ENCODE assay signal across 19 cellular contexts in the genomic region with DNA sequence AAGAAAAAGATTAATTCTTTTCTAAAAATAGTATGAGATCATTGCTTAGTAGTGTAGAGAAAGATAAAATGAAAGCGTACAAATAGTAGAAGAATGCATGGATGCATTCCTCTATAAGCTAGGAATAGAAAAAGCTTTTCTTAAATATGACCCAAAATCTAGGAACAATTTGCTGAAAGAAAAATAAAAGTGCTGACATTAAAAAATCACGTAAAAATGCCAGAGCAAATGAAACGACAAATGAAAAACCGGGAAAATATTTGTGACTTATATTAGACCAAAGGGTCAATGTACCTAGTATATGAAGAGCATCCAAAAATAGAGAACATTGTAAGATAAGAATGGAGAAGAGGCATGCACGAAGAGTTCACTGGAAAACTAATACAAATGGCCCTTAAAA.
DNase-seq lines count a peak whose midpoint lies in the region; ATAC-seq, FAIRE-seq and TF ChIP-seq lines count a peak whose summit lies in the region.
"Had no signal": no experiment of that assay in that cellular context is flagged by ENCODE, and none has a peak within 500 bp of the region (broad histone marks: within the 10 kb centered on the region; RNA-seq: fewer than 3 reads in every experiment).

No MANE protein-coding gene starts in this region.

- no peak for TF ChIP-seq EP300 in A549 (IDR thresholded peaks at IDR 0.05)

- dilution Hi-C loops in IMR-90 (cut with HindIII; ENCODE audit: low sequenced_read_pairs, unreplicated experiment) = no loop called here

- DNase-seq in A549 (ENCODE audit: low read depth in 1 of 2, low spot score in 1 of 2) = no peak
- DNase-seq in IMR-90 = no peak
- DNase-seq in smooth muscle cell (lab: John Stamatoyannopoulos, UW; ENCODE audit: unreplicated experiment) = no peak
- no peak for DNase-seq in activated T-cell treated with anti-CD3 and anti-CD28 coated beads for 4 hours
- no peak for DNase-seq in coronary artery (ENCODE audit: low spot score)
- DNase-seq: 8988T; AML-193; Caco-2; Calu3; CD4-positive, alpha-beta T cell; CD8-positive, alpha-beta T cell; DMS79 treated with DMSO at 0.1 percent for 48 hours; GF-D8 had no signal

- H3K23ac ChIP-seq in IMR-90 (ENCODE audit: low read depth, low read length) = no peak overlapping the region

- no peak overlapping the region for H3K18ac ChIP-seq in IMR-90 (ENCODE audit: low read depth, low read length)

- WGBS in A549 (ENCODE audit: missing lambda C conversion rate) = 32% methylated on average over 5 of the region's 5 CpGs
- WGBS in IMR-90 (ENCODE audit: extremely low coverage in 2 of 2, insufficient read length in 1 of 2), 2 experiments = no CpG with 5 or more reads among the region's 5 CpGs
- 77% methylated on average over 5 of the region's 5 CpGs for WGBS in smooth muscle cell (ENCODE audit: low lambda C conversion rate)

- ATAC-seq in A549 (no peak), IMR-90 (ENCODE audit: low read depth) (no peak)
- ATAC-seq: CD8-positive, alpha-beta T cell had no signal

- H3K14ac ChIP-seq in IMR-90 (replicated peaks; ENCODE audit: low read depth, low read length) = no peak overlapping the region

- H3K27ac ChIP-seq in A549 (no peak overlapping the region), IMR-90 (ENCODE audit: insufficient read depth, low read length) (no peak overlapping the region), smooth muscle cell (ENCODE audit: low read depth) (no peak overlapping the region), coronary artery (no peak overlapping the region)
- H3K27ac ChIP-seq: BLaER1 treated with 17β-estradiol and CSF1 and Interleukin-3, amounts not matched to agents 10 nM and 100 nM; C4-2B had no signal

- no peak for TF ChIP-seq POLR2A in A549 (IDR thresholded peaks at IDR 0.05; ENCODE audit: low read length)
- TF ChIP-seq POLR2A in IMR-90 (IDR thresholded peaks at IDR 0.05; ENCODE audit: low read depth, low read length) = no peak

- no peak for TF ChIP-seq RAD21 in A549 (conservative IDR thresholded peaks at IDR 0.05 in 1 of 2, IDR thresholded peaks at IDR 0.05 in 1 of 2)
- TF ChIP-seq RAD21 in IMR-90 (IDR thresholded peaks at IDR 0.05; ENCODE audit: low read length) = no peak

- no peaks in the 10 kb centered on the region for H3K27me3 ChIP-seq in IMR-90 (ENCODE audit: control insufficient read depth, insufficient read depth, low read length)
- no peaks in the 10 kb centered on the region for H3K27me3 ChIP-seq in smooth muscle cell (ENCODE audit: low read depth)
- H3K27me3 ChIP-seq: BLaER1 treated with 17β-estradiol and CSF1 and Interleukin-3, amounts not matched to agents 10 nM and 100 nM had no signal

- H3K56ac ChIP-seq in IMR-90 (ENCODE audit: extremely low read depth, insufficient read depth, low read length) = no peak overlapping the region

- TF ChIP-seq CTCF in A549 (IDR thresholded peaks at IDR 0.05) = no peak
- no peak for TF ChIP-seq CTCF in IMR-90 (conservative IDR thresholded peaks at IDR 0.05; ENCODE audit: low read depth, low read length)
- no peak for TF ChIP-seq CTCF in smooth muscle cell (IDR thresholded peaks at IDR 0.05; ENCODE audit: borderline replicate concordance, insufficient read depth, poor library complexity, severe bottlenecking)
- TF ChIP-seq CTCF in coronary artery (IDR thresholded peaks at IDR 0.05) = no peak

- no peaks in the 10 kb centered on the region for H4K20me1 ChIP-seq in IMR-90 (ENCODE audit: insufficient read depth, low read length)
- H4K20me1 ChIP-seq in smooth muscle cell (ENCODE audit: low read depth) = no peaks in the 10 kb centered on the region
- H4K20me1 ChIP-seq: BLaER1 treated with 17β-estradiol and CSF1 and Interleukin-3, amounts not matched to agents 10 nM and 100 nM had no signal

- H3K9me3 ChIP-seq in A549 (no peaks in the 10 kb centered on the region), IMR-90 (ENCODE audit: control insufficient read depth, insufficient read depth, low read length) (peaks cover 4% of the 10 kb centered on the region), smooth muscle cell (replicated peaks; ENCODE audit: low read depth) (no peaks in the 10 kb centered on the region)
- H3K9me3 ChIP-seq: BLaER1 treated with 17β-estradiol and CSF1 and Interleukin-3, amounts not matched to agents 10 nM and 100 nM; Caco-2 had no signal

- no peaks in the 10 kb centered on the region for H3K9me1 ChIP-seq in IMR-90 (ENCODE audit: insufficient read depth, low read length)

- no peak overlapping the region for H2AK5ac ChIP-seq in IMR-90 (ENCODE audit: low read depth, low read length)

- H3K4ac ChIP-seq in IMR-90 (ENCODE audit: low read depth, low read length) = no peak overlapping the region

- POLR2A ChIA-PET in A549 (lab: Yijun Ruan, JAX) (no interaction called here), IMR-90 (lab: Charles Lee; ENCODE audit: unreplicated experiment) (no interaction called here)

- CTCF ChIA-PET in A549 (lab: Yijun Ruan, JAX) = no interaction called here
- CTCF ChIA-PET in IMR-90 (lab: Yijun Ruan, JAX) = no interaction called here

- no TSS peak for BruUV-seq in IMR-90 (replicated peaks; lab: Mats Ljungman, UMichigan)

- H2BK120ac ChIP-seq in IMR-90 (ENCODE audit: low read depth, low read length) = no peak overlapping the region

- no peak overlapping the region for H2AFZ ChIP-seq in IMR-90 (replicated peaks; ENCODE audit: low read length, poor library complexity)
- no peak overlapping the region for H2AFZ ChIP-seq in smooth muscle cell (ENCODE audit: low read depth)

- no peaks in the 10 kb centered on the region for H3K79me2 ChIP-seq in smooth muscle cell (ENCODE audit: low read depth)

- H3F3A ChIP-seq in smooth muscle cell (ENCODE audit: low read depth) = no peaks in the 10 kb centered on the region

- H3K4me1 ChIP-seq in A549 = no peaks in the 10 kb centered on the region
- no peaks in the 10 kb centered on the region for H3K4me1 ChIP-seq in IMR-90 (ENCODE audit: control insufficient read depth, insufficient read depth, low read length)
- H3K4me1 ChIP-seq in smooth muscle cell (ENCODE audit: low read depth) = no peaks in the 10 kb centered on the region
- H3K4me1 ChIP-seq: Caco-2 had no signal

- no peak overlapping the region for H4K8ac ChIP-seq in IMR-90 (ENCODE audit: low read depth in 2 of 2, low read length in 2 of 2)

- H3K36me3 ChIP-seq in IMR-90 (ENCODE audit: control insufficient read depth, insufficient read depth, low read length) = no peaks in the 10 kb centered on the region
- no peaks in the 10 kb centered on the region for H3K36me3 ChIP-seq in smooth muscle cell (ENCODE audit: low read depth)
- H3K36me3 ChIP-seq: BLaER1 treated with 17β-estradiol and CSF1 and Interleukin-3, amounts not matched to agents 10 nM and 100 nM had no signal

- H2BK5ac ChIP-seq in IMR-90 (ENCODE audit: low read depth, low read length, poor library complexity, severe bottlenecking) = no peak overlapping the region

- intact Hi-C loops in IMR-90 (cut with micrococcal nuclease) = no loop called here

- H3K4me2 ChIP-seq in A549 (no peak overlapping the region), IMR-90 (ENCODE audit: low read depth, low read length) (no peak overlapping the region), smooth muscle cell (peak overlapping the region; percentile 2)
- H3K4me2 ChIP-seq: BLaER1 treated with 17β-estradiol and CSF1 and Interleukin-3, amounts not matched to agents 10 nM and 100 nM had no signal

- in situ Hi-C loops in IMR-90 (cut with MboI; ENCODE audit: low sequenced_read_pairs) = no loop called here

- H2BK15ac ChIP-seq in IMR-90 (ENCODE audit: low read depth, low read length) = no peak overlapping the region

- H3K9ac ChIP-seq in IMR-90 (ENCODE audit: low read depth, low read length) (no peak overlapping the region), smooth muscle cell (ENCODE audit: low read depth) (no peak overlapping the region)
- H3K9ac ChIP-seq: BLaER1 treated with 17β-estradiol and CSF1 and Interleukin-3, amounts not matched to agents 10 nM and 100 nM had no signal

- H4K5ac ChIP-seq in IMR-90 (ENCODE audit: low read depth, low read length) = no peak overlapping the region

- FAIRE-seq in A549 (lab: Jason Lieb, UNC) = peak; percentile 13
- FAIRE-seq: A204.1, D721Med, G401.6, GM12891 had no signal

- no peak overlapping the region for H3K4me3 ChIP-seq in A549
- H3K4me3 ChIP-seq in IMR-90 (ENCODE audit: insufficient read depth, low read depth, low read length) = no peak overlapping the region
- no peak overlapping the region for H3K4me3 ChIP-seq in smooth muscle cell
- no peak overlapping the region for H3K4me3 ChIP-seq in coronary artery
- H3K4me3 ChIP-seq: BLaER1 treated with 17β-estradiol and CSF1 and Interleukin-3, amounts not matched to agents 10 nM and 100 nM had no signal

- H4K91ac ChIP-seq in IMR-90 (ENCODE audit: insufficient read depth, low read depth, low read length) = no peak overlapping the region

- no peaks in the 10 kb centered on the region for H3K79me1 ChIP-seq in IMR-90 (ENCODE audit: low read depth in 1 of 2, low read length in 2 of 2)

- H2AK9ac ChIP-seq in IMR-90 (replicated peaks; ENCODE audit: low read depth, low read length, poor library complexity) = no peak overlapping the region

- no peak overlapping the region for H2BK20ac ChIP-seq in IMR-90 (ENCODE audit: low read depth, low read length)

TF ChIP-seq in A549, 52 proteins besides CTCF, POLR2A, EP300 and RAD21:
- TF ChIP-seq MAFK (IDR thresholded peaks at IDR 0.05; ENCODE audit: partially characterized antibody) (peak; percentile 59), ZFP36 (IDR thresholded peaks at IDR 0.05; ENCODE audit: borderline replicate concordance, partially characterized antibody) (no peak), RNF2 (IDR thresholded peaks at IDR 0.05; ENCODE audit: borderline replicate concordance, low read depth) (no peak)

TF ChIP-seq in IMR-90, 13 proteins besides CTCF, POLR2A, EP300 and RAD21:
- no peak for TF ChIP-seq MXI1 (IDR thresholded peaks at IDR 0.05; ENCODE audit: borderline replicate concordance, low read depth, low read length)
- 0 out of 2 replicates have a peak, but pooled peaks have one; percentile 15 for TF ChIP-seq MAFK (IDR thresholded peaks at IDR 0.05; ENCODE audit: low read depth, low read length)
